Comparison of ENCODE assay signal across 15 cellular contexts in the genomic region with DNA sequence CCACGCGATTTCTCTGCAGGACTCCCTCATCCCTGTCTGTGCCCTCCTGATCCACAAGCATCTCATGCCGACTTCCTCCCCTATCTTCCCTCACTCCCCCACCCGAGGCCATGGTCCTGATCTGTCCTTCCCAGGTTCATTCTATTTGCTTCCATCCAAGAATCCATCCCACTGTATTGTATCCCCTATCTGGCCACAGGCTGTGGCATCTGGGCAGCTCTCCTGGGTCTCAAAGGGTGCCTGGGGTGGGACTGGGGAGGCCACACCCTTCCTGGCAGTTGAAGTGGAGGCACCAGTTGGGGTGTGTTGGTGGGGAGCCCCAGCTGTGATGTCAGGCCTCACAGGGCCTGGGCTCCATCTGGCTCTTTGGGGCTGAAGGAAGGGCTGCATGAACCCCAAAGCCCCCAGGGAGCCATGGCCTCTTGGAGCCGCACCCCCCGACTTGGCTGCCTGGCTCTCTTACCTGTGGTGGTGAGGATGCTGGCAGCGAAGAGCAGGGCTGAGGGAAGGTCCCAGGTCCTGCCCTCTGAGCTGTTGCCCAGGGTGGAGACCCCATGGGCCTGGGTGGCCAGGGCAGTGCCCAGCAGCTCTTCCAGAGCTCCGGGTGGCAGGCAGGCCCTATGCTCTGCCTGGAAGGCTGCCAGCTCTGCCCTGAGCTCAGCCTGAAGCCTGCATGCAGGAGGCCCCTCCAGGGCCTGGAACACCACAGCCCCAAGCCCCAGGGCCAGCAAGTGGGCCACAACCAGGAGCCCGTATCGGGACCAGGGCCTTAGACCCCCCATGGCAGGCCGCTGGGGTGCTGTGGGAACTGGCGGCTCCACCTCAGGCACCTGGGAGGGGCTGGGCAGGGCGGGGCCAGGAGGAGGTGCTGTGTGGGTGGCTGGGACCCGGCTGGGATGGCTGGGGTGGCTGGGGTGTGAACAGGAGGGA. TPM values are rescaled to one million over a fixed set of nuclear protein-coding genes. Genes with fewer than 3 reads are reported as not detected.
DNase-seq lines count a peak whose midpoint lies in the region; ATAC-seq, FAIRE-seq and TF ChIP-seq lines count a peak whose summit lies in the region.
"Had no signal": no experiment of that assay in that cellular context is flagged by ENCODE, and none has a peak within 500 bp of the region (broad histone marks: within the 10 kb centered on the region; RNA-seq: fewer than 3 reads in every experiment).

A gene with protein sequence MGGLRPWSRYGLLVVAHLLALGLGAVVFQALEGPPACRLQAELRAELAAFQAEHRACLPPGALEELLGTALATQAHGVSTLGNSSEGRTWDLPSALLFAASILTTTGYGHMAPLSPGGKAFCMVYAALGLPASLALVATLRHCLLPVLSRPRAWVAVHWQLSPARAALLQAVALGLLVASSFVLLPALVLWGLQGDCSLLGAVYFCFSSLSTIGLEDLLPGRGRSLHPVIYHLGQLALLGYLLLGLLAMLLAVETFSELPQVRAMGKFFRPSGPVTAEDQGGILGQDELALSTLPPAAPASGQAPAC (minus strand): TSS at position 810 of the 930 bp plus-strand sequence. CDS start 28 bp downstream, at position 782.

- H3K27me3 Mint-ChIP-seq in CD8-positive, alpha-beta memory T cell: no peaks in the 10 kb centered on the region
- no peaks in the 10 kb centered on the region for H3K27me3 Mint-ChIP-seq in activated CD4-positive, alpha-beta memory T cell treated with anti-CD3 and anti-CD28 coated beads, Interleukin-2, amount 10 ng/mL, durations not matched to agents 7 days and 5 days

- H3K36me3 ChIP-seq in CD8-positive, alpha-beta memory T cell (ENCODE audit: insufficient read depth, low read length): peaks cover 19% of the 10 kb centered on the region
- H3K36me3 ChIP-seq in mucosa of stomach (ENCODE audit: control insufficient read depth, insufficient read depth, low read length) (peaks cover 19% of the 10 kb centered on the region), MM.1S (replicated peaks; ENCODE audit: insufficient read depth, low read length) (no peaks in the 10 kb centered on the region)

- CTCF ChIA-PET in A549 (lab: Yijun Ruan, JAX): interaction anchor here (0.9 to 20.1 kb wide), 15 partner anchors 6 to 280 kb away, joined by 3 to 249 read pairs (median 7); a partner anchor contains a TSS
- CTCF ChIA-PET in CD8-positive, alpha-beta memory T cell (lab: Charles Lee): interaction anchor here (0.6 to 11.9 kb wide), 10 partner anchors 12 to 960 kb away, joined by 3 to 258 read pairs (median 7); a partner anchor contains a TSS
- CTCF ChIA-PET in activated CD4-positive, alpha-beta memory T cell treated with anti-CD3 and anti-CD28 coated beads, Interleukin-2, amount 10 ng/mL, durations not matched to agents 7 days and 5 days (lab: Charles Lee): interaction anchor here (0.7 to 3.0 kb wide), 11 partner anchors 8 to 791 kb away, joined by 3 to 29 read pairs (median 5); a partner anchor contains a TSS

- TF ChIP-seq CTCF in A549 (IDR thresholded peaks at IDR 0.05) (no peak), MM.1S (IDR thresholded peaks at IDR 0.05; ENCODE audit: low read length) (no peak)

- H3K9me2 ChIP-seq in MM.1S (replicated peaks; ENCODE audit: insufficient read depth, low read length): no peaks in the 10 kb centered on the region

- ATAC-seq in A549 (peak; percentile 7 to 28; a peak in 4 of 6 replicates), HG03280 (IDR thresholded peaks at IDR 0.05; ENCODE audit: unreplicated experiment) (no peak)
- no peak for ATAC-seq in activated CD4-positive, CD25-positive, alpha-beta regulatory T cell treated with anti-CD3 and anti-CD28 coated beads, Interleukin-2, amount 50 U/mL, for 24 hours
- ATAC-seq: GM12878 had no signal

- H3K27ac ChIP-seq in A549 (0 out of 6 replicates have a peak within 1 kb of the TSS, but pooled peaks of 1 of the 2 experiments have one; percentile 16), MM.1S (ENCODE audit: low read length) (no peak within 1 kb of the TSS)
- H3K27ac ChIP-seq in CD8-positive, alpha-beta memory T cell (ENCODE audit: low read depth, low read length): no peak within 1 kb of the TSS

- peaks cover 8 to 17% (median 10%) of the 10 kb centered on the region in 3 donors for H3K4me1 Mint-ChIP-seq in CD8-positive, alpha-beta memory T cell
- peaks cover 27% of the 10 kb centered on the region for H3K4me1 Mint-ChIP-seq in activated CD4-positive, alpha-beta memory T cell treated with anti-CD3 and anti-CD28 coated beads, Interleukin-2, amount 10 ng/mL, durations not matched to agents 7 days and 5 days

- no peaks in the 10 kb centered on the region for H3K27me3 ChIP-seq in CD8-positive, alpha-beta memory T cell (ENCODE audit: insufficient read depth, low read length, poor library complexity, severe bottlenecking)
- H3K27me3 ChIP-seq in mucosa of stomach (ENCODE audit: control insufficient read depth, insufficient read depth, low read length): no peaks in the 10 kb centered on the region
- H3K27me3 ChIP-seq in MM.1S (replicated peaks; ENCODE audit: insufficient read depth, low read length): no peaks in the 10 kb centered on the region
- H3K27me3 ChIP-seq: ascending aorta had no signal

- peak within 1 kb of the TSS; percentile 28 for H3K9ac ChIP-seq in mucosa of stomach (ENCODE audit: low read length)
- H3K9ac ChIP-seq in MM.1S (ENCODE audit: low read length): no peak within 1 kb of the TSS

- H3K9me3 ChIP-seq in A549: no peaks in the 10 kb centered on the region
- H3K9me3 ChIP-seq in CD8-positive, alpha-beta memory T cell (ENCODE audit: low read length): no peaks in the 10 kb centered on the region
- H3K9me3 ChIP-seq in mucosa of stomach (ENCODE audit: control insufficient read depth, low read length): no peaks in the 10 kb centered on the region
- H3K9me3 ChIP-seq in MM.1S (replicated peaks; ENCODE audit: insufficient read depth, low read length): no peaks in the 10 kb centered on the region
- H3K9me3 ChIP-seq: ascending aorta had no signal

- H3K4me2 ChIP-seq in A549 (no peak within 1 kb of the TSS), MM.1S (ENCODE audit: low read depth, low read length) (no peak within 1 kb of the TSS)

- no peak for DNase-seq in A549 (ENCODE audit: low read depth in 1 of 2, low spot score in 1 of 2)
- DNase-seq in CD8-positive, alpha-beta memory T cell: no peak
- no peak for DNase-seq in activated CD4-positive, alpha-beta memory T cell treated with anti-CD3 and anti-CD28 coated beads, Interleukin-2, amount 10 ng/mL, durations not matched to agents 7 days and 5 days
- DNase-seq in MM.1S: no peak
- no peak for DNase-seq in globus pallidus (ENCODE audit: low spot score)
- DNase-seq: hippocampal formation, Kasumi-1, mesendoderm, NCI-H510A treated with DMSO at 0.1 percent for 48 hours, retina had no signal

- FAIRE-seq in A549 (lab: Jason Lieb, UNC): no peak
- FAIRE-seq: GM12878 had no signal

- H3K4me1 ChIP-seq in A549 (no peaks in the 10 kb centered on the region; the same call in 2 of the 3 replicates), mucosa of stomach (ENCODE audit: control insufficient read depth, insufficient read depth, low read length) (peaks cover 31% of the 10 kb centered on the region), MM.1S (ENCODE audit: low read length) (no peaks in the 10 kb centered on the region)
- peaks cover 15% of the 10 kb centered on the region for H3K4me1 ChIP-seq in CD8-positive, alpha-beta memory T cell (ENCODE audit: insufficient read depth, low read length)
- H3K4me1 ChIP-seq: ascending aorta had no signal

- H3K4me3 Mint-ChIP-seq in CD8-positive, alpha-beta memory T cell: peak within 1 kb of the TSS in 2 of 7 donors; percentile 27 to 32
- no peak within 1 kb of the TSS for H3K4me3 Mint-ChIP-seq in activated CD4-positive, alpha-beta memory T cell treated with anti-CD3 and anti-CD28 coated beads, Interleukin-2, amount 10 ng/mL, durations not matched to agents 7 days and 5 days

- TF ChIP-seq POLR2A in A549 (IDR thresholded peaks at IDR 0.05; ENCODE audit: low read length): no peak

- no peak within 1 kb of the TSS for H2AFZ ChIP-seq in MM.1S (ENCODE audit: low read length)

- H3K27ac Mint-ChIP-seq in CD8-positive, alpha-beta memory T cell: peak within 1 kb of the TSS in 5 of 8 donors; percentile 22 to 61 (median 45)
- peak within 1 kb of the TSS; percentile 75 for H3K27ac Mint-ChIP-seq in activated CD4-positive, alpha-beta memory T cell treated with anti-CD3 and anti-CD28 coated beads, Interleukin-2, amount 10 ng/mL, durations not matched to agents 7 days and 5 days

- TF ChIP-seq RAD21 in A549 (conservative IDR thresholded peaks at IDR 0.05 in 1 of 2, IDR thresholded peaks at IDR 0.05 in 1 of 2): no peak

- peaks cover 0 to 48% (median 3%) of the 10 kb centered on the region in 3 donors for H3K36me3 Mint-ChIP-seq in CD8-positive, alpha-beta memory T cell
- peaks cover 26% of the 10 kb centered on the region for H3K36me3 Mint-ChIP-seq in activated CD4-positive, alpha-beta memory T cell treated with anti-CD3 and anti-CD28 coated beads, Interleukin-2, amount 10 ng/mL, durations not matched to agents 7 days and 5 days (ENCODE audit: low read depth)

- POLR2A ChIA-PET in A549 (lab: Yijun Ruan, JAX): interaction anchor here (1.0 to 1.5 kb wide), 2 partner anchors 20 to 58 kb away, joined by 3 read pairs; a partner anchor contains a TSS
- POLR2A ChIA-PET in CD8-positive, alpha-beta memory T cell (lab: Charles Lee): interaction anchor here (0.6 to 2.0 kb wide), 4 partner anchors 18 to 100 kb away, joined by 3 to 8 read pairs (median 5); a partner anchor contains a TSS
- POLR2A ChIA-PET in activated CD4-positive, alpha-beta memory T cell treated with anti-CD3 and anti-CD28 coated beads, Interleukin-2, amount 10 ng/mL, durations not matched to agents 7 days and 5 days (lab: Charles Lee): interaction anchor here (0.8 to 5.4 kb wide), 11 partner anchors 9 to 54 kb away, joined by 3 to 42 read pairs (median 8); a partner anchor contains a TSS

- H3K79me2 ChIP-seq in MM.1S (ENCODE audit: low read length): no peaks in the 10 kb centered on the region

- H3K4me3 ChIP-seq in A549: no peak within 1 kb of the TSS
- H3K4me3 ChIP-seq in CD8-positive, alpha-beta memory T cell (ENCODE audit: low read length): no peak within 1 kb of the TSS
- H3K4me3 ChIP-seq in mucosa of stomach (ENCODE audit: low read length): no peak within 1 kb of the TSS
- H3K4me3 ChIP-seq in MM.1S (ENCODE audit: low read length): no peak within 1 kb of the TSS
- H3K4me3 ChIP-seq: ascending aorta, GM12878 had no signal

- H3K9me3 Mint-ChIP-seq in CD8-positive, alpha-beta memory T cell: no peaks in the 10 kb centered on the region
- no peaks in the 10 kb centered on the region for H3K9me3 Mint-ChIP-seq in activated CD4-positive, alpha-beta memory T cell treated with anti-CD3 and anti-CD28 coated beads, Interleukin-2, amount 10 ng/mL, durations not matched to agents 7 days and 5 days

- 71% methylated on average over 4 of the region's 14 CpGs for whole genome bisulfite sequencing in A549 (ENCODE audit: missing lambda C conversion rate)

- no peaks in the 10 kb centered on the region for H4K20me1 ChIP-seq in MM.1S (ENCODE audit: insufficient read depth, low read length)

- TF ChIP-seq EP300 in A549 (IDR thresholded peaks at IDR 0.05): no peak

- H3F3A ChIP-seq in MM.1S (ENCODE audit: insufficient read depth, low read length): no peaks in the 10 kb centered on the region

RNA-seq across cellular contexts. Expression of the gene that starts here (rescaled TPM):
- polyA plus RNA-seq in A549 (2011; rRNA removed): 0.11 and 0.13 TPM in 2 replicates
- polyA plus RNA-seq in A549 (2012; cell fraction: cytosol; rRNA removed): 0.61 and 0.74 TPM in 2 replicates
- 2.0 and 2.8 TPM in 2 replicates for polyA plus RNA-seq in A549 (2012; cell fraction: nucleus; rRNA removed)
- polyA plus RNA-seq in A549 (2017; fragmentation: RNase III; extraction: RNeasy Plus Mini Kit Qiagen cat#74134 plus additional on column Dnase treatment): 0.49 to 0.50 TPM (median 0.50 TPM) in 3 replicates
- polyA minus RNA-seq in A549 (2011; rRNA and poly(A)+ RNA removed): 0.17 TPM in 1 of 2 replicates, not detected in the other
- under 1 TPM; 0.59 to 0.64 TPM for total RNA-seq in CD8-positive, alpha-beta memory T cell
- not detected for polyA plus RNA-seq in CD8-positive, alpha-beta memory T cell
- total RNA-seq in activated CD4-positive, alpha-beta memory T cell treated with anti-CD3 and anti-CD28 coated beads, Interleukin-2, amount 10 ng/mL, durations not matched to agents 7 days and 5 days: 1 to 10 TPM in 1 of 2 experiments, under 1 TPM in 1; 0.80 to 1.0 TPM
- total RNA-seq: ascending aorta had no signal

Comparison
In these comparisons a context has a peak if more than half of its experiments do, and no peak if none do; other contexts are left out.
1. ATAC-seq: peak in A549 (2 of 2); none in activated CD4-positive, CD25-positive, alpha-beta regulatory T cell treated with anti-CD3 and anti-CD28 coated beads, Interleukin-2, amount 50 U/mL, for 24 hours (0 of 2) and HG03280 (single experiment).